In genomic region chr14:34362625-34363251, GRCh38 we compare ENCODE assay signal across 20 cellular contexts.
DNase-seq lines count a peak whose midpoint lies in the region; ATAC-seq, FAIRE-seq and TF ChIP-seq lines count a peak whose summit lies in the region.
"Had no signal": no experiment of that assay in that cellular context is flagged by ENCODE, and none has a peak within 500 bp of the region (broad histone marks: within the 10 kb centered on the region; RNA-seq: fewer than 3 reads in every experiment).

No MANE protein-coding gene starts in this region.

- H3K36me3 ChIP-seq in left ventricle myocardium inferior (no peaks in the 10 kb centered on the region), upper lobe of right lung (no peaks in the 10 kb centered on the region)
- H3K36me3 ChIP-seq: HAP-1 had no signal

- TF ChIP-seq POLR2A in NB4 (IDR thresholded peaks at IDR 0.05; ENCODE audit: extremely low read depth, insufficient read length), result no peak

- ATAC-seq in right cardiac atrium (no peak), upper lobe of right lung (no peak), left colon (no peak)
- ATAC-seq: Panc1, SK-N-SH treated with all-trans-retinoic acid at 6 μM for 48 hours had no signal

- DNase-seq in left ventricle myocardium inferior (no peak), right cardiac atrium (no peak), NB4 (ENCODE audit: low read depth) (peak; percentile 28), fibroblast of gingiva (ENCODE audit: low read depth) (peak; percentile 79), upper lobe of right lung (no peak), NK-92 (lab: John Stamatoyannopoulos, UW; ENCODE audit: unreplicated experiment) (no peak), urothelium cell line (ENCODE audit: low spot score) (no peak), left colon (no peak)
- DNase-seq: CD4-positive, CD25-positive, alpha-beta regulatory T cell; Kasumi-1; NCI-H1092; NCI-H2107; NCI-H226; NCI-H526; NK-92 treated with Interleukin-12 subunit alpha and Interleukin-12 subunit beta, amount 100 ng/mL, for 24 hours; SHP77 had no signal

- H3K9me3 ChIP-seq in left ventricle myocardium inferior (replicated peaks), result no peaks in the 10 kb centered on the region
- H3K9me3 ChIP-seq in right cardiac atrium (ENCODE audit: control insufficient read depth, low read length), result no peaks in the 10 kb centered on the region
- no peaks in the 10 kb centered on the region for H3K9me3 ChIP-seq in upper lobe of right lung
- H3K9me3 ChIP-seq: HAP-1 had no signal

- H3K4me3 ChIP-seq in left ventricle myocardium inferior, result no peak overlapping the region
- H3K4me3 ChIP-seq in right cardiac atrium (ENCODE audit: low read length), result no peak overlapping the region
- H3K4me3 ChIP-seq in NB4 (ENCODE audit: low read depth, low read length), result no peak overlapping the region
- H3K4me3 ChIP-seq in upper lobe of right lung, result no peak overlapping the region
- H3K4me3 ChIP-seq: HAP-1 had no signal

- no peak for TF ChIP-seq CTCF in left ventricle myocardium inferior (IDR thresholded peaks at IDR 0.05; ENCODE audit: borderline replicate concordance)
- TF ChIP-seq CTCF in NB4 (IDR thresholded peaks at IDR 0.05; ENCODE audit: low read depth, low read length), result no peak
- no peak for TF ChIP-seq CTCF in upper lobe of right lung (IDR thresholded peaks at IDR 0.05)

- H3K4me1 ChIP-seq in left ventricle myocardium inferior, result peaks cover 3% of the 10 kb centered on the region
- H3K4me1 ChIP-seq in right cardiac atrium (ENCODE audit: control insufficient read depth, insufficient read depth, low read length), result peaks cover 5% of the 10 kb centered on the region
- H3K4me1 ChIP-seq in upper lobe of right lung, result peaks cover 33% of the 10 kb centered on the region

- no peaks in the 10 kb centered on the region for H3K27me3 ChIP-seq in left ventricle myocardium inferior (ENCODE audit: low read depth)
- H3K27me3 ChIP-seq in right cardiac atrium (ENCODE audit: control insufficient read depth, insufficient read depth), result no peaks in the 10 kb centered on the region
- no peaks in the 10 kb centered on the region for H3K27me3 ChIP-seq in upper lobe of right lung

- intact Hi-C loops in left ventricle myocardium inferior (cut with micrococcal nuclease) (no loop called here), right cardiac atrium (cut with DNase I) (no loop called here), upper lobe of right lung (cut with DNase I) (no loop called here), left colon (cut with DNase I, micrococcal nuclease) (no loop called here)

- WGBS in right cardiac atrium, result 85% methylated on average over 3 of the region's 3 CpGs

- H3K27ac ChIP-seq in left ventricle myocardium inferior (replicated peaks) (peak overlapping the region; percentile 67), right cardiac atrium (ENCODE audit: low read length) (no peak overlapping the region), upper lobe of right lung (peak overlapping the region; percentile 20)

- FAIRE-seq in urothelium cell line (lab: Jason Lieb, UNC), result no peak
- FAIRE-seq: A204.1 had no signal

Comparison
In these comparisons a context has a peak if more than half of its experiments do, and no peak if none do; other contexts are left out.
1. DNase-seq: peak in NB4 (single experiment) and fibroblast of gingiva (single experiment); none in left ventricle myocardium inferior (single experiment), right cardiac atrium (0 of 3), upper lobe of right lung (single experiment), NK-92 (single experiment), urothelium cell line (single experiment) and left colon (0 of 2).